In the genomic region with DNA sequence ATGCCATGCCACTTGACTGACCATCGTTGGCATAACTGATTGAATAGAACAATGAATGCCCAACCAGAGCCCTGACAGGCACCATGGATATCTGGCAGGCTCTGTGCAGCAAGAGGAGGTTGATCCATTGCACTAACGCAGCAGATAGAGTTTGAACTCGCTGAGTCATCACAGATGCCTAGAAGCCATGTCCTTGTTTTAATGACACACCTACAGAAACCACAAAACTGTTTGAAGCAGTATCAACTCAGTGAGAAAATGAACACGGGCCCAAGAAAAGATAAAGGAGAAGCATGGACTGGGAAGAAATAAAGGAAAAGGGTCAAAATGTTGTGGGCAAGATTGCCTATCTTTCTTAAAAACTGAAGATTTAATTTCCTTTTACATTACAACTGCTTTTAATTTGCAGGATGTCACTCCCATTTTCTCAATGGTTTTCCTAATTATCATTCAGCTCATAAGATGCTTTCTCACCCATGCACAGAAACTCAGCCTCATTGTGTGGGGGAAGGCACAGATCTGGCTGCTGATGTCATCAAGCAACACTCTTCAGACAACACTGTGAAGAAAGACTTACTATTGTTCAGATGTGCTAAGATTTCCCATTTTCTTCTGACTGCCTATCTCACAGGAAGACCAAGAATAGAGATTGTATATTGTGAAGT, we compare ENCODE assay signal across 7 cellular contexts.
DNase-seq lines count a peak whose midpoint lies in the region; ATAC-seq and TF ChIP-seq lines count a peak whose summit lies in the region.

No MANE protein-coding gene starts in this region.

- no peak for TF ChIP-seq CTCF in GM13977 (IDR thresholded peaks at IDR 0.05; ENCODE audit: extremely low read depth, insufficient read depth, missing control alignments)

- H3K4me1 Mint-ChIP-seq in activated T-helper 1 cell treated with anti-CD3 and anti-CD28 coated beads, Interleukin-12 subunit alpha, Interleukin-12 subunit beta, Interleukin-2, Interleukin-4 antibody, amounts not matched to agents 30 ng/mL and 10 ng/mL and 1 ng/mL, durations not matched to agents 14 hours and 24 hours and 36 hours (ENCODE audit: low read depth) = peaks cover 38% of the 10 kb centered on the region

- in situ Hi-C loops in GM13977 (cut with MboI; ENCODE audit: low pct_unique_long_range_greater_than_20kb, low sequenced_read_pairs, unreplicated experiment) = no loop called here

- DNase-seq in GM13977 (ENCODE audit: low spot score) (peak; percentile 28), left lobe of liver (ENCODE audit: low spot score) (no peak), NCI-H524 (lab: John Stamatoyannopoulos, UW) (no peak), cerebellar cortex (ENCODE audit: low spot score) (no peak)
- no peak for DNase-seq in activated T-helper 1 cell treated with anti-CD3 and anti-CD28 coated beads, Interleukin-12 subunit alpha, Interleukin-12 subunit beta, Interleukin-2, Interleukin-4 antibody, amounts not matched to agents 30 ng/mL and 10 ng/mL and 1 ng/mL, durations not matched to agents 14 hours and 24 hours and 36 hours (ENCODE audit: low spot score)

- H3K4me3 Mint-ChIP-seq in activated T-helper 1 cell treated with anti-CD3 and anti-CD28 coated beads, Interleukin-12 subunit alpha, Interleukin-12 subunit beta, Interleukin-2, Interleukin-4 antibody, amounts not matched to agents 30 ng/mL and 10 ng/mL and 1 ng/mL, durations not matched to agents 14 hours and 24 hours and 36 hours = peak overlapping the region; percentile 40

- H3K36me3 Mint-ChIP-seq in activated T-helper 1 cell treated with anti-CD3 and anti-CD28 coated beads, Interleukin-12 subunit alpha, Interleukin-12 subunit beta, Interleukin-2, Interleukin-4 antibody, amounts not matched to agents 30 ng/mL and 10 ng/mL and 1 ng/mL, durations not matched to agents 14 hours and 24 hours and 36 hours (ENCODE audit: low read depth) = no peaks in the 10 kb centered on the region

- peaks cover under 1% of the 10 kb centered on the region for H3K27me3 Mint-ChIP-seq in activated T-helper 1 cell treated with anti-CD3 and anti-CD28 coated beads, Interleukin-12 subunit alpha, Interleukin-12 subunit beta, Interleukin-2, Interleukin-4 antibody, amounts not matched to agents 30 ng/mL and 10 ng/mL and 1 ng/mL, durations not matched to agents 14 hours and 24 hours and 36 hours (ENCODE audit: insufficient read depth)

- peaks cover 5% of the 10 kb centered on the region for H3K9me3 Mint-ChIP-seq in activated T-helper 1 cell treated with anti-CD3 and anti-CD28 coated beads, Interleukin-12 subunit alpha, Interleukin-12 subunit beta, Interleukin-2, Interleukin-4 antibody, amounts not matched to agents 30 ng/mL and 10 ng/mL and 1 ng/mL, durations not matched to agents 14 hours and 24 hours and 36 hours

- peak; percentile 57 for ATAC-seq in HG03442 (IDR thresholded peaks at IDR 0.05; ENCODE audit: unreplicated experiment)
- ATAC-seq in left lobe of liver = peak; percentile 22
- ATAC-seq in GM19324 (IDR thresholded peaks at IDR 0.05; ENCODE audit: low FRiP score, unreplicated experiment) = no peak

- H3K27ac Mint-ChIP-seq in activated T-helper 1 cell treated with anti-CD3 and anti-CD28 coated beads, Interleukin-12 subunit alpha, Interleukin-12 subunit beta, Interleukin-2, Interleukin-4 antibody, amounts not matched to agents 30 ng/mL and 10 ng/mL and 1 ng/mL, durations not matched to agents 14 hours and 24 hours and 36 hours = peak overlapping the region; percentile 60

- intact Hi-C loops in activated T-helper 1 cell treated with anti-CD3 and anti-CD28 coated beads, Interleukin-12 subunit alpha, Interleukin-12 subunit beta, Interleukin-2, Interleukin-4 antibody, amounts not matched to agents 30 ng/mL and 10 ng/mL and 1 ng/mL, durations not matched to agents 14 hours and 24 hours and 36 hours (cut with micrococcal nuclease) = loop anchor here (1.0 to 5.0 kb wide), 3 partner anchors 42 to 120 kb away; no protein-coding TSS in a partner anchor
